8 cellular contexts compared by ENCODE assay signal in the genomic region with DNA sequence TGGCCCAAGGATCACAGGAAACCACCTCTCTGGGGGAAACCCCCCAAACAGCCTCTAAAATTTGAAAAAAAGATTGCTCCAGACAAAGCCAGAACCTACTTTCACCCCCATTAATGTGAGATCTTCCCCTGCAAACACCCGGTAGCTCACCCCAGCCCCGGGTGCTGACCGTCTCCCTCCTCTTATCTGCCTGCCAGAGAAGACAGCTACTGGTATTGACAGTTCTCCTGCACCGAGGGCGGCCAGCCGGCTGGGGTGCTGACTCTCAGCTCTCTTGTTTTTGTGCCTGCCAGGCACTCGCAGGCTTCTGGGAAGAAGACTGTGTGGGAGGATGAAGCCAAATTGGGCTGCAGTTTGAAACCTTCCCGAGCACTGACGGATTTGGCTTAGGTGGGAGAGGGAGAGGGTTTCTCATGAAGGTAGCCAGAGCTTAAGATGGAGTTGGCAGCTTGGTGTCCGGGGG. TPM values are rescaled to one million over a fixed set of nuclear protein-coding genes. Genes with fewer than 3 reads are reported as not detected.
A peak's percentile ranks its signal among the peaks of the same experiment; 100 is the strongest.
DNase-seq lines count a peak whose midpoint lies in the region; ATAC-seq and TF ChIP-seq lines count a peak whose summit lies in the region.

No MANE protein-coding gene starts in this region.

- H3K4me1 Mint-ChIP-seq in activated CD8-positive, alpha-beta T cell treated with anti-CD3 and anti-CD28 coated beads, Interleukin-2, amount 10 ng/mL, durations not matched to agents 7 days and 5 days (ENCODE audit: low read depth), result peaks cover 65% of the 10 kb centered on the region
- H3K4me1 Mint-ChIP-seq in CD14-positive monocyte, result peaks cover 48% of the 10 kb centered on the region

- CTCF ChIA-PET in activated CD8-positive, alpha-beta T cell treated with anti-CD3 and anti-CD28 coated beads, Interleukin-2, amount 10 ng/mL, durations not matched to agents 7 days and 5 days (lab: Charles Lee), result interaction anchor here (1.0 to 23.3 kb wide), 18 partner anchors 9 to 766 kb away, joined by 3 to 728 read pairs (median 4); a partner anchor contains a TSS
- CTCF ChIA-PET in A673 (lab: Charles Lee), result interaction anchor here (0.6 to 1.5 kb wide), 2 partner anchors 9 to 11 kb away, joined by 3 to 9 read pairs; no protein-coding TSS in a partner anchor

- ATAC-seq in GM21529 (IDR thresholded peaks at IDR 0.05; ENCODE audit: unreplicated experiment) (peak; percentile 20), heart left ventricle (peak; percentile 61 to 77 (median 63))
- ATAC-seq in activated CD8-positive, alpha-beta T cell treated with anti-CD3 and anti-CD28 coated beads, Interleukin-2, amount 10 ng/mL, durations not matched to agents 7 days and 5 days, result no peak

- H3K9me3 ChIP-seq in heart left ventricle, result no peaks in the 10 kb centered on the region
- no peaks in the 10 kb centered on the region for H3K9me3 ChIP-seq in skeletal muscle tissue (ENCODE audit: control insufficient read depth in 3 of 3, low read length in 3 of 3)
- no peaks in the 10 kb centered on the region for H3K9me3 ChIP-seq in A673 (ENCODE audit: low read depth, low read length, poor library complexity, severe bottlenecking)

- WGBS in heart left ventricle, 4 donors, result 42 to 47% (median 43%) methylated on average over 10 of the region's 10 CpGs

- peak overlapping the region in 2 of 3 donors; percentile 27 to 60 for H3K9ac ChIP-seq in skeletal muscle tissue (ENCODE audit: low read depth in 1 of 3, low read length in 3 of 3)

- peaks cover 30% of the 10 kb centered on the region for H3K36me3 Mint-ChIP-seq in activated CD8-positive, alpha-beta T cell treated with anti-CD3 and anti-CD28 coated beads, Interleukin-2, amount 10 ng/mL, durations not matched to agents 7 days and 5 days (ENCODE audit: low read depth)
- peaks cover 18 to 21% of the 10 kb centered on the region in 2 donors for H3K36me3 Mint-ChIP-seq in CD14-positive monocyte

- TF ChIP-seq POLR2A in heart left ventricle (IDR thresholded peaks at IDR 0.05), result no peak

- TF ChIP-seq CTCF in heart left ventricle (IDR thresholded peaks at IDR 0.05) (no peak), A673 (conservative IDR thresholded peaks at IDR 0.05; ENCODE audit: low read depth, low read length) (no peak), CD14-positive monocyte (IDR thresholded peaks at IDR 0.05) (no peak)

- POLR2A ChIA-PET in activated CD8-positive, alpha-beta T cell treated with anti-CD3 and anti-CD28 coated beads, Interleukin-2, amount 10 ng/mL, durations not matched to agents 7 days and 5 days (lab: Charles Lee), result interaction anchor here (1.0 to 11.9 kb wide), 6 partner anchors 8 to 86 kb away, joined by 4 to 276 read pairs (median 9); a partner anchor contains a TSS
- POLR2A ChIA-PET in A673 (lab: Charles Lee; ENCODE audit: low non-redundant PET), result no interaction called here

- H3K27me3 ChIP-seq in heart left ventricle (no peaks in the 10 kb centered on the region), skeletal muscle tissue (ENCODE audit: control insufficient read depth in 3 of 3, insufficient read depth in 3 of 3, low read length in 3 of 3) (no peaks in the 10 kb centered on the region), A673 (replicated peaks; ENCODE audit: insufficient read depth, low read depth, low read length, poor library complexity) (no peaks in the 10 kb centered on the region)

- H3K4me3 Mint-ChIP-seq in activated CD8-positive, alpha-beta T cell treated with anti-CD3 and anti-CD28 coated beads, Interleukin-2, amount 10 ng/mL, durations not matched to agents 7 days and 5 days, result peak overlapping the region; percentile 86
- H3K4me3 Mint-ChIP-seq in CD14-positive monocyte, result no peak overlapping the region

- H3K27me3 Mint-ChIP-seq in activated CD8-positive, alpha-beta T cell treated with anti-CD3 and anti-CD28 coated beads, Interleukin-2, amount 10 ng/mL, durations not matched to agents 7 days and 5 days (ENCODE audit: low read depth), result no peaks in the 10 kb centered on the region
- H3K27me3 Mint-ChIP-seq in CD14-positive monocyte (ENCODE audit: low read depth in 3 of 3), result peaks cover 1 to 5% (median 2%) of the 10 kb centered on the region in 3 donors

- H3K4me1 ChIP-seq in heart left ventricle (peaks cover 5 to 67% (median 50%) of the 10 kb centered on the region in 12 donors), skeletal muscle tissue (ENCODE audit: control insufficient read depth in 3 of 3, insufficient read depth in 3 of 3, low read length in 3 of 3) (peaks cover 39 to 48% (median 43%) of the 10 kb centered on the region in 3 donors), A673 (ENCODE audit: insufficient read depth, low read length, poor library complexity, severe bottlenecking) (peaks cover 3% of the 10 kb centered on the region)

- no peaks in the 10 kb centered on the region for H3K9me3 Mint-ChIP-seq in activated CD8-positive, alpha-beta T cell treated with anti-CD3 and anti-CD28 coated beads, Interleukin-2, amount 10 ng/mL, durations not matched to agents 7 days and 5 days (ENCODE audit: insufficient read depth)
- H3K9me3 Mint-ChIP-seq in CD14-positive monocyte, result peaks cover 0 to 3% (median 0%) of the 10 kb centered on the region in 7 donors

- intact Hi-C loops in heart left ventricle (cut with DNase I), result no loop called here
- intact Hi-C loops in A673 (cut with micrococcal nuclease; ENCODE audit: unreplicated experiment), result no loop called here
- intact Hi-C loops in CD14-positive monocyte (cut with micrococcal nuclease), result no loop called here

- no peaks in the 10 kb centered on the region for H3K36me3 ChIP-seq in heart left ventricle
- no peaks in the 10 kb centered on the region for H3K36me3 ChIP-seq in skeletal muscle tissue (ENCODE audit: control insufficient read depth in 3 of 3, insufficient read depth in 3 of 3, low read length in 3 of 3)
- no peaks in the 10 kb centered on the region for H3K36me3 ChIP-seq in A673 (ENCODE audit: insufficient read depth, low read length, poor library complexity, severe bottlenecking)

- peak overlapping the region; percentile 82 for H3K27ac Mint-ChIP-seq in activated CD8-positive, alpha-beta T cell treated with anti-CD3 and anti-CD28 coated beads, Interleukin-2, amount 10 ng/mL, durations not matched to agents 7 days and 5 days
- peak overlapping the region in 2 of 7 donors; percentile 18 to 70 for H3K27ac Mint-ChIP-seq in CD14-positive monocyte

- BruUV-seq in A673 (replicated peaks; lab: Mats Ljungman, UMichigan), result no TSS peak

- no peak overlapping the region for H3K4me3 ChIP-seq in heart left ventricle
- H3K4me3 ChIP-seq in skeletal muscle tissue (ENCODE audit: low read length in 3 of 3), result no peak overlapping the region
- no peak overlapping the region for H3K4me3 ChIP-seq in A673 (ENCODE audit: low read depth, low read length, poor library complexity, severe bottlenecking)

- DNase-seq in activated CD8-positive, alpha-beta T cell treated with anti-CD3 and anti-CD28 coated beads, Interleukin-2, amount 10 ng/mL, durations not matched to agents 7 days and 5 days, result peak; percentile 51
- DNase-seq in heart left ventricle (peak; percentile 36 to 78 (median 70)), A673 (ENCODE audit: low spot score) (no peak), DMS114 treated with DMSO at 0.1 percent for 48 hours (lab: John Stamatoyannopoulos, UW; ENCODE audit: unreplicated experiment) (no peak), NCI-H2196 treated with DMSO at 0.1 percent for 48 hours (lab: John Stamatoyannopoulos, UW; ENCODE audit: unreplicated experiment) (no peak), CD14-positive monocyte (ENCODE audit: low spot score) (no peak)

- H3K27ac ChIP-seq in heart left ventricle (peak overlapping the region in 10 of 12 donors; percentile 0 to 98 (median 65)), skeletal muscle tissue (ENCODE audit: low read depth, low read length) (no peak overlapping the region), A673 (ENCODE audit: low read depth, low read length, poor library complexity, severe bottlenecking) (no peak overlapping the region)

RNA-seq across cellular contexts. Expression of a gene that starts 48.2 kb away (rescaled TPM):
- total RNA-seq in activated CD8-positive, alpha-beta T cell treated with anti-CD3 and anti-CD28 coated beads, Interleukin-2, amount 10 ng/mL, durations not matched to agents 7 days and 5 days, result 100 to 1,000 TPM; 192 to 195 TPM
- total RNA-seq in heart left ventricle, result 10 to 100 TPM in 2 of 9 donors, 1 to 10 TPM in 7; 3.2 to 27.4 (median 5.8) TPM
- polyA plus RNA-seq in heart left ventricle, result 1 to 10 TPM; 1.3 to 1.8 TPM
- total RNA-seq in skeletal muscle tissue, result 3.1 TPM
- 0.75 and 1.3 TPM in 2 replicates for total RNA-seq in A673 (2021)
- 100 to 1,000 TPM in 1 of 2 donors, 10 to 100 TPM in 1; 81.6 to 127 TPM for polyA plus RNA-seq in CD14-positive monocyte

RNA-seq across cellular contexts. Expression of a gene that starts 56.8 kb away (rescaled TPM):
- total RNA-seq in activated CD8-positive, alpha-beta T cell treated with anti-CD3 and anti-CD28 coated beads, Interleukin-2, amount 10 ng/mL, durations not matched to agents 7 days and 5 days, result 10 to 100 TPM; 41.6 to 45.1 TPM
- total RNA-seq in heart left ventricle (10 to 100 TPM; 21.6 to 37.5 (median 29.0) TPM), skeletal muscle tissue (25.6 TPM), A673 (2021) (32.6 and 32.7 TPM in 2 replicates)
- polyA plus RNA-seq in heart left ventricle (10 to 100 TPM; 15.6 to 26.8 TPM), CD14-positive monocyte (10 to 100 TPM; 16.4 to 16.8 TPM)

Comparison
In these comparisons a context has a peak if more than half of its experiments do, and no peak if none do; other contexts are left out.
1. DNase-seq: peak in activated CD8-positive, alpha-beta T cell treated with anti-CD3 and anti-CD28 coated beads, Interleukin-2, amount 10 ng/mL, durations not matched to agents 7 days and 5 days (single experiment) and heart left ventricle (5 of 5); none in A673 (single experiment), DMS114 treated with DMSO at 0.1 percent for 48 hours (single experiment), NCI-H2196 treated with DMSO at 0.1 percent for 48 hours (single experiment) and CD14-positive monocyte (single experiment).
2. H3K27ac ChIP-seq: peak in heart left ventricle (10 of 12); none in skeletal muscle tissue (single experiment) and A673 (single experiment).
3. RNA of a gene that starts 48.2 kb away (total RNA-seq): 192 to 195 TPM in activated CD8-positive, alpha-beta T cell treated with anti-CD3 and anti-CD28 coated beads, Interleukin-2, amount 10 ng/mL, durations not matched to agents 7 days and 5 days; 3.2 to 27.4 TPM in heart left ventricle, 3.1 TPM in skeletal muscle tissue (single experiment) and 0.75 to 1.3 TPM in A673; every median in the first group is over 4 times any median in the second.